8 cellular contexts compared by ENCODE assay signal in the genomic region with DNA sequence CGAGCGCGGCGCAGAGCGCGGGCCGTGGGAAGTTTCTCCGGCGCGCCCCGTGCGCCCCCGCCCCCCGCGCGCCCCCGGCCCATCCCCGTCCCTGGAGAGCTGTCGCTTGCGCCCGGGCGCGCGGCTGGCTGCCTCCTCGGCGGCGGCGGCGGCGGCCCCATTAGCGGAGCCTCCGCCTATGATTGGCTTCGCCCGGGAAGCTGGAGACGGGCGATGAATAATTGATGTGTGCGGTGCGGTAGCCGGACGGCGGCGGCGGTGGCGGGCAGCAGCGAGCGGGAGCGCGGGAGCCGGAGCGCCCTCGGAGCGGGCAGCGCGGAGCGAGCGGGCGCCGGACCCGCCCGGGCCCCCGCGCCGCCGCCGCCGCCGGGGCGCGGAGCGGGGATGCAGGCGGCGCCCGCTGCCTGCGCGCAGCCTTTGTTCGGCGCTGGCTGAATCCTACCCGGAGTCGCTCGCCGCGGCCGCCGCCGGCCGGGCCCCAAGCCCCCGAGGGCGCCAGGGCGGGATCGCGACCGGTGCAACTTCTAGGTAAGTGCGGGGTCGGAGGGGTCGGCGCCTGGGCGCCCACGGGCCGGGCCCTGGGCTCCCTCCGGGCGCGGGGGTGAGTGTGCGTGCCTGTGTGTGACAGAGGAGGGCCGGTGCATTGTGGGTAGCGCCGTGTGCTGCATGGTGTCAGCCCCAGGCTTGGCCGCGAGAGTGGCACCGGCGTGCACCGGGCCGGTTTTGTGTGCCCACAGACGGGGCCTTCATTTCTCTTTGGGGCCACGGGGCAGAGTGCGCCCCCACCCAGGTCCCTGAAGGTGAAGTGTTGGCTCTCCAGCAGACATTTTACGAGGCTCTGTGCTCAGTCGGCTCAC.
DNase-seq lines count a peak whose midpoint lies in the region; ATAC-seq and TF ChIP-seq lines count a peak whose summit lies in the region.

No MANE protein-coding gene starts in this region.

- H3K27me3 Mint-ChIP-seq in activated T-helper 1 cell treated with anti-CD3 and anti-CD28 coated beads, Interleukin-12 subunit alpha, Interleukin-12 subunit beta, Interleukin-2, Interleukin-4 antibody, amounts not matched to agents 30 ng/mL and 10 ng/mL and 1 ng/mL, durations not matched to agents 14 hours and 24 hours and 36 hours (ENCODE audit: insufficient read depth), result no peaks in the 10 kb centered on the region

- no peaks in the 10 kb centered on the region for H3K36me3 ChIP-seq in parathyroid adenoma (ENCODE audit: control insufficient read depth, insufficient read depth, low read length)
- H3K36me3 ChIP-seq in aorta (ENCODE audit: control insufficient read depth in 1 of 2, insufficient read depth in 2 of 2, low read length in 1 of 2), result no peaks in the 10 kb centered on the region

- H3K27me3 ChIP-seq in parathyroid adenoma (ENCODE audit: control insufficient read depth, insufficient read depth, low read length) (no peaks in the 10 kb centered on the region), aorta (ENCODE audit: control insufficient read depth in 1 of 2, insufficient read depth in 2 of 2, low read length in 1 of 2) (no peaks in the 10 kb centered on the region)

- peak overlapping the region; percentile 87 for H3K4me3 Mint-ChIP-seq in activated T-helper 1 cell treated with anti-CD3 and anti-CD28 coated beads, Interleukin-12 subunit alpha, Interleukin-12 subunit beta, Interleukin-2, Interleukin-4 antibody, amounts not matched to agents 30 ng/mL and 10 ng/mL and 1 ng/mL, durations not matched to agents 14 hours and 24 hours and 36 hours

- peak overlapping the region; percentile 96 for H3K27ac Mint-ChIP-seq in activated T-helper 1 cell treated with anti-CD3 and anti-CD28 coated beads, Interleukin-12 subunit alpha, Interleukin-12 subunit beta, Interleukin-2, Interleukin-4 antibody, amounts not matched to agents 30 ng/mL and 10 ng/mL and 1 ng/mL, durations not matched to agents 14 hours and 24 hours and 36 hours

- peak overlapping the region; percentile 77 for H2AFZ ChIP-seq in parathyroid adenoma

- H3K79me2 ChIP-seq in parathyroid adenoma, result peaks cover 48% of the 10 kb centered on the region

- H3K27ac ChIP-seq in parathyroid adenoma (peak overlapping the region; percentile 98), aorta (ENCODE audit: low read depth in 1 of 2, low read length in 2 of 2) (no peak overlapping the region)

- TF ChIP-seq CTCF in HFF-Myc (IDR thresholded peaks at IDR 0.05; ENCODE audit: low read depth, low read length, missing control alignments), result no peak
- TF ChIP-seq CTCF in parathyroid adenoma (IDR thresholded peaks at IDR 0.05), result no peak

- H3K4me2 ChIP-seq in parathyroid adenoma (ENCODE audit: low read length), result peak overlapping the region; percentile 79

- H3K9ac ChIP-seq in parathyroid adenoma, result no peak overlapping the region

- H3K36me3 Mint-ChIP-seq in activated T-helper 1 cell treated with anti-CD3 and anti-CD28 coated beads, Interleukin-12 subunit alpha, Interleukin-12 subunit beta, Interleukin-2, Interleukin-4 antibody, amounts not matched to agents 30 ng/mL and 10 ng/mL and 1 ng/mL, durations not matched to agents 14 hours and 24 hours and 36 hours (ENCODE audit: low read depth), result peaks cover 19% of the 10 kb centered on the region

- DNase-seq in HFF-Myc (ENCODE audit: extremely low read depth, low read depth) (no peak), NCI-H2227 treated with DMSO at 0.1 percent for 48 hours (lab: John Stamatoyannopoulos, UW) (peak; percentile 29), germinal center (ENCODE audit: low spot score) (peak; percentile 81), aorta (peak; percentile 76 to 88), ureter (ENCODE audit: low spot score) (no peak)
- DNase-seq in activated T-helper 1 cell treated with anti-CD3 and anti-CD28 coated beads, Interleukin-12 subunit alpha, Interleukin-12 subunit beta, Interleukin-2, Interleukin-4 antibody, amounts not matched to agents 30 ng/mL and 10 ng/mL and 1 ng/mL, durations not matched to agents 14 hours and 24 hours and 36 hours (ENCODE audit: low spot score), result peak; percentile 71

- no peaks in the 10 kb centered on the region for H3K9me3 ChIP-seq in parathyroid adenoma (ENCODE audit: control insufficient read depth, low read length)
- H3K9me3 ChIP-seq in aorta (ENCODE audit: control insufficient read depth, low read length), result no peaks in the 10 kb centered on the region

- no peaks in the 10 kb centered on the region for H3K9me3 Mint-ChIP-seq in activated T-helper 1 cell treated with anti-CD3 and anti-CD28 coated beads, Interleukin-12 subunit alpha, Interleukin-12 subunit beta, Interleukin-2, Interleukin-4 antibody, amounts not matched to agents 30 ng/mL and 10 ng/mL and 1 ng/mL, durations not matched to agents 14 hours and 24 hours and 36 hours

- ATAC-seq in GM18498 (IDR thresholded peaks at IDR 0.05; ENCODE audit: unreplicated experiment) (peak; percentile 58), aorta (ENCODE audit: low FRiP score) (peak; percentile 34)

- H3K4me1 ChIP-seq in parathyroid adenoma (peaks cover 57% of the 10 kb centered on the region), aorta (ENCODE audit: control insufficient read depth in 1 of 2, insufficient read depth in 2 of 2, low read length in 2 of 2) (peaks cover 5% of the 10 kb centered on the region in 2 donors)

- peaks cover 72% of the 10 kb centered on the region for H3K4me1 Mint-ChIP-seq in activated T-helper 1 cell treated with anti-CD3 and anti-CD28 coated beads, Interleukin-12 subunit alpha, Interleukin-12 subunit beta, Interleukin-2, Interleukin-4 antibody, amounts not matched to agents 30 ng/mL and 10 ng/mL and 1 ng/mL, durations not matched to agents 14 hours and 24 hours and 36 hours (ENCODE audit: low read depth)

- H3K4me3 ChIP-seq in HFF-Myc (replicated peaks; ENCODE audit: low read depth, low read length) (peak overlapping the region; percentile 43), parathyroid adenoma (ENCODE audit: low read depth, low read length) (peak overlapping the region; percentile 48), aorta (ENCODE audit: low read length in 2 of 2) (peak overlapping the region; percentile 41 to 70)

- WGBS in aorta, 2 donors, result 4 to 5% methylated on average over 50 to 117 of the region's 117 CpGs

- intact Hi-C loops in activated T-helper 1 cell treated with anti-CD3 and anti-CD28 coated beads, Interleukin-12 subunit alpha, Interleukin-12 subunit beta, Interleukin-2, Interleukin-4 antibody, amounts not matched to agents 30 ng/mL and 10 ng/mL and 1 ng/mL, durations not matched to agents 14 hours and 24 hours and 36 hours (cut with micrococcal nuclease), result loop anchor here (1.0 to 10.0 kb wide), 7 partner anchors 73 to 1221 kb away; a partner anchor contains a TSS
- intact Hi-C loops in aorta (cut with DNase I), result no loop called here

Comparison
In these comparisons a context has a peak if more than half of its experiments do, and no peak if none do; other contexts are left out.
1. DNase-seq: peak in NCI-H2227 treated with DMSO at 0.1 percent for 48 hours (single experiment), activated T-helper 1 cell treated with anti-CD3 and anti-CD28 coated beads, Interleukin-12 subunit alpha, Interleukin-12 subunit beta, Interleukin-2, Interleukin-4 antibody, amounts not matched to agents 30 ng/mL and 10 ng/mL and 1 ng/mL, durations not matched to agents 14 hours and 24 hours and 36 hours (single experiment), germinal center (single experiment) and aorta (2 of 2); none in HFF-Myc (single experiment) and ureter (single experiment).
2. Peak in every context shown above with its lines, with median percentiles within 50 percentile points of each other: H3K4me3 ChIP-seq.